ENCODE assay signal across 8 cellular contexts in genomic region chr19:16542045-16542893, GRCh38. TPM values are rescaled to one million over a fixed set of nuclear protein-coding genes. Genes with fewer than 3 reads are reported as not detected.
A peak's percentile ranks its signal among the peaks of the same experiment; 100 is the strongest.
DNase-seq lines count a peak whose midpoint lies in the region; ATAC-seq, FAIRE-seq and TF ChIP-seq lines count a peak whose summit lies in the region.

Gene CHERP (minus strand): TSS chr19:16542437. CDS start chr19:16542378, 59 bp downstream.

- H2BK12ac ChIP-seq in trophoblast cell (ENCODE audit: low read length) = no peak within 1 kb of the TSS

- H3K4me3 ChIP-seq in adipocyte (ENCODE audit: low read length) (peak within 1 kb of the TSS; percentile 100), trophoblast cell (ENCODE audit: low read depth, low read length) (peak within 1 kb of the TSS; percentile 94), transverse colon (peak within 1 kb of the TSS; percentile 80 to 100 (median 93))

- peak; percentile 78 for ATAC-seq in HG02840 (IDR thresholded peaks at IDR 0.05; ENCODE audit: low FRiP score, unreplicated experiment)

- TF ChIP-seq EP300 in transverse colon (IDR thresholded peaks at IDR 0.05; ENCODE audit: low read depth) = no peak

- DNase-seq in GM12891 (ENCODE audit: insufficient read length, low spot score) (peak; percentile 92), NCI-H1436 treated with DMSO at 0.1 percent for 48 hours (lab: John Stamatoyannopoulos, UW) (peak; percentile 46), T follicular helper cell (ENCODE audit: low read depth) (peak; percentile 92), adipocyte (ENCODE audit: low read depth) (peak; percentile 98), cardiac septum (ENCODE audit: low spot score) (peak; percentile 97), trophoblast cell (peak; percentile 96 to 98), transverse colon (peak; percentile 95)

- peak within 1 kb of the TSS; percentile 90 for H2AK5ac ChIP-seq in trophoblast cell (ENCODE audit: low read length)

- H3K79me2 ChIP-seq in trophoblast cell (ENCODE audit: control insufficient read depth, insufficient read depth, low read length, poor library complexity) = peaks cover 26% of the 10 kb centered on the region

- H3K27ac ChIP-seq in trophoblast cell (ENCODE audit: low read depth, low read length) (peak within 1 kb of the TSS; percentile 68), transverse colon (peak within 1 kb of the TSS; percentile 89 to 95 (median 94))

- peak within 1 kb of the TSS; percentile 98 for H4K91ac ChIP-seq in trophoblast cell (ENCODE audit: low read depth, low read length)

- H2BK5ac ChIP-seq in trophoblast cell (ENCODE audit: low read depth, low read length, poor library complexity) = peak within 1 kb of the TSS; percentile 92

- H3K18ac ChIP-seq in trophoblast cell (ENCODE audit: low read length) = peak within 1 kb of the TSS; percentile 97

- no peak within 1 kb of the TSS for H3K23ac ChIP-seq in trophoblast cell (ENCODE audit: low read length)

- H3K4me1 ChIP-seq in adipocyte (ENCODE audit: control insufficient read depth, insufficient read depth, low read length) (peaks cover 23% of the 10 kb centered on the region), trophoblast cell (ENCODE audit: control insufficient read depth in 1 of 2, insufficient read depth in 2 of 2, low read length in 2 of 2) (peaks cover 7% of the 10 kb centered on the region in 2 experiments), transverse colon (peaks cover 19 to 35% (median 29%) of the 10 kb centered on the region in 4 donors)

- peak within 1 kb of the TSS; percentile 98 for H3K14ac ChIP-seq in trophoblast cell (ENCODE audit: low read length)

- TF ChIP-seq POLR2A in GM12891 (IDR thresholded peaks at IDR 0.05; ENCODE audit: low read depth, low read length) = peak; percentile 81
- TF ChIP-seq POLR2A in transverse colon (IDR thresholded peaks at IDR 0.05) = peak; percentile 84

- H3K79me1 ChIP-seq in trophoblast cell (ENCODE audit: low read length) = peaks cover 11% of the 10 kb centered on the region

- FAIRE-seq in GM12891 (lab: Jason Lieb, UNC) = peak; percentile 94

- intact Hi-C loops in cardiac septum (cut with DNase I) (loop anchor here (1.0 to 5.0 kb wide), 3 partner anchors 31 to 86 kb away; partner anchors contain the start of genes C19orf44, CALR3, MED26 and SLC35E1), transverse colon (cut with DNase I; ENCODE audit: low total_unique reads) (no loop called here)

- in situ Hi-C loops in transverse colon (cut with MboI; ENCODE audit: low pct_ligation_motif_present in 1 of 4, low pct_unique_long_range_greater_than_20kb in 1 of 4, low sequenced_read_pairs in 3 of 4) = no loop called here

- H3K27me3 ChIP-seq in adipocyte (replicated peaks; ENCODE audit: control insufficient read depth, insufficient read depth, low read length) (no peaks in the 10 kb centered on the region), trophoblast cell (ENCODE audit: insufficient read depth, low read length) (no peaks in the 10 kb centered on the region), transverse colon (no peaks in the 10 kb centered on the region)

- H4K12ac ChIP-seq in trophoblast cell (ENCODE audit: low read depth, low read length) = peak within 1 kb of the TSS; percentile 96

- H3K4ac ChIP-seq in trophoblast cell (ENCODE audit: low read depth, low read length) = peak within 1 kb of the TSS; percentile 94

- WGBS in trophoblast cell (ENCODE audit: extremely low coverage, insufficient coverage, insufficient read length) = no CpG with 5 or more reads among the region's 106 CpGs
- 1% methylated on average over 68 of the region's 106 CpGs; no CpG with 5 or more reads in 1 of the 2 donors for WGBS in transverse colon (ENCODE audit: low coverage in 1 of 2), 2 donors

- H4K8ac ChIP-seq in trophoblast cell (ENCODE audit: low read depth, low read length) = peak within 1 kb of the TSS; percentile 97

- no peaks in the 10 kb centered on the region for H3K9me3 ChIP-seq in adipocyte (ENCODE audit: control insufficient read depth, low read length)
- peaks cover 1% of the 10 kb centered on the region for H3K9me3 ChIP-seq in trophoblast cell (ENCODE audit: insufficient read depth, low read depth, low read length)
- H3K9me3 ChIP-seq in transverse colon = no peaks in the 10 kb centered on the region

- H2AFZ ChIP-seq in trophoblast cell (ENCODE audit: insufficient read depth, low read length, poor library complexity) = peak within 1 kb of the TSS; percentile 94

- H3K9ac ChIP-seq in adipocyte (ENCODE audit: low read length) (peak within 1 kb of the TSS; percentile 99), trophoblast cell (ENCODE audit: low read length) (peak within 1 kb of the TSS; percentile 98)

- TF ChIP-seq CTCF in transverse colon (IDR thresholded peaks at IDR 0.05) = no peak

- peaks cover 15% of the 10 kb centered on the region for H3K36me3 ChIP-seq in adipocyte (ENCODE audit: control insufficient read depth, insufficient read depth, low read length, severe bottlenecking)
- peaks cover 19 to 28% of the 10 kb centered on the region in 2 experiments for H3K36me3 ChIP-seq in trophoblast cell (ENCODE audit: control insufficient read depth in 1 of 2, insufficient read depth in 2 of 2, low read length in 2 of 2)
- peaks cover 0 to 5% (median 0%) of the 10 kb centered on the region in 4 donors for H3K36me3 ChIP-seq in transverse colon

- peak within 1 kb of the TSS; percentile 98 for H3K4me2 ChIP-seq in trophoblast cell (ENCODE audit: low read length)

- H2BK120ac ChIP-seq in trophoblast cell (ENCODE audit: insufficient read depth, low read length, poor library complexity) = peak within 1 kb of the TSS; percentile 92

TF ChIP-seq in GM12891, 5 proteins besides CTCF, POLR2A, EP300 and RAD21:
- TF ChIP-seq POU2F2 (IDR thresholded peaks at IDR 0.05; ENCODE audit: low read depth, low read length) (0 out of 2 replicates have a peak, but pooled peaks have one; percentile 45), POLR2AphosphoS5 (IDR thresholded peaks at IDR 0.05; ENCODE audit: low read depth, low read length) (peak; percentile 77), PAX5 (IDR thresholded peaks at IDR 0.05; ENCODE audit: insufficient read depth, low read length, severe bottlenecking) (no peak), SPI1 (IDR thresholded peaks at IDR 0.05; ENCODE audit: low read depth, low read length) (peak; percentile 36), TAF1 (IDR thresholded peaks at IDR 0.05; ENCODE audit: low read depth, low read length) (peak; percentile 60; the same call in 1 of the 2 replicates)

RNA-seq across cellular contexts. Expression of gene CHERP, which starts in this region (rescaled TPM):
- 30.2 TPM for polyA plus RNA-seq in GM12891 (2012; ENCODE audit: low read depth, missing spikeins)
- total RNA-seq in cardiac septum (23.7 TPM), transverse colon (10 to 100 TPM; 14.4 to 54.7 (median 28.9) TPM)
- polyA plus RNA-seq in trophoblast cell (2013) = 48.8 and 49.6 TPM in 2 replicates

Comparison
In these comparisons a context has a peak if more than half of its experiments do, and no peak if none do; other contexts are left out.
1. Peak in every context shown above with its lines: DNase-seq, ATAC-seq, H3K4me3 ChIP-seq and H3K27ac ChIP-seq.
2. DNase-seq: peak in every context shown above with its lines; median percentile 98 in adipocyte; 97 in cardiac septum; 97 in trophoblast cell; 95 in transverse colon; 92 in GM12891; 92 in T follicular helper cell; 46 in NCI-H1436 treated with DMSO at 0.1 percent for 48 hours.